ENCODE assay signal across 16 cellular contexts in the genomic region with DNA sequence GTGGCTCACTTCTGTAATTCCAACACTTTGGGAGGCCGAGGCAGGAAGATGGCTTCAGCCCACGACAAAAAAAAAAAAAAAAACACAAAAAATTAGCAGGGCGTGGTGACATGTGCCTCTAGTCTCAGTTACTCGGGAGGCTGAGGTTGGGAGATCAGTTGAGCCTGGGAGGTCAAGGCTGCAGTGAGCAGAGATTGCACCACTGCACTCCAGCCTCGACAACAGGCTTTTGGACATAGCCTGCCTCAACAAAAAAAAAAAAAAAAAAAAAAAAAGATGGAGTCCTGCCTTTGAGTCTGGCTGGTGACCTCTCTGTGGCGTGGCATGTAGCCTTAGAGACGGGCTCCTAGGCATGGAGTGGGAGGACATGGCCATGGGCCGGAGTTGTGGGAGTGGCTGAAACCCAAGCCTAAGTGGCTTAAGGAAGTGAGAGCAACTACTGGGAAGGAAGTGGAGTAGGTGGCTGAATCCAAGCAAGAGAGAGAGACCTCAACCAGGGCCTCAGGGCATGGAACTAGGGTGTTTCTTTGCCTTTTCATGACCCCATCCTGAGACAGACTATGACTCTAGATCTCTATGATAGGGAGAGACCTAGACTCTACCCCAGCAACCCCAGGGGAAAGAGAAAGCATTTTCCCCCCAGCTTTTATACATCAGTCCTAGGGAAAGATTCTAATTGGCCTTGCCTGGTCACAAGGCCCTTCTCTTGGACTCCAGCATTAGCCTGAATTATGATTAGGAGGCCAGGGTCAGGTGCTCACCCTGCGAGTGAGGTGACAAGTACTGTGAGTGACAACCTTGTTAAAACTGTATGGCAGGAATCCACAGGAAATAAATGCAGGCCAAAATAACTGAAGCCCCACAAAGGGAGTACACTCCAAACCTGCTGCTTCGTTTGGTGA. TPM values are rescaled to one million over a fixed set of nuclear protein-coding genes. Genes with fewer than 3 reads are reported as not detected.
DNase-seq lines count a peak whose midpoint lies in the region; ATAC-seq and TF ChIP-seq lines count a peak whose summit lies in the region.
"Had no signal": no experiment of that assay in that cellular context is flagged by ENCODE, and none has a peak within 500 bp of the region (broad histone marks: within the 10 kb centered on the region; RNA-seq: fewer than 3 reads in every experiment).

No MANE protein-coding gene starts in this region.

- H3K27me3 Mint-ChIP-seq in naive thymus-derived CD4-positive, alpha-beta T cell, result peaks cover 0 to 9% (median 0%) of the 10 kb centered on the region in 5 donors
- no peaks in the 10 kb centered on the region for H3K27me3 Mint-ChIP-seq in activated T-helper 1 cell treated with anti-CD3 and anti-CD28 coated beads, Interleukin-12 subunit alpha, Interleukin-12 subunit beta, Interleukin-2, Interleukin-4 antibody, amounts not matched to agents 30 ng/mL and 10 ng/mL and 1 ng/mL, durations not matched to agents 14 hours and 24 hours and 36 hours (ENCODE audit: insufficient read depth)

- H3K27me3 ChIP-seq in DND-41 (ENCODE audit: insufficient read depth, low read length, poor library complexity) (no peaks in the 10 kb centered on the region), BE2C (no peaks in the 10 kb centered on the region)
- H3K27me3 ChIP-seq in naive thymus-derived CD4-positive, alpha-beta T cell (ENCODE audit: control insufficient read depth in 2 of 2, insufficient read depth in 2 of 2, low read length in 2 of 2), result no peaks in the 10 kb centered on the region
- H3K27me3 ChIP-seq: esophagus squamous epithelium had no signal

- no peak for DNase-seq in DND-41
- peak; percentile 48 for DNase-seq in NOMO-1 treated with DMSO at 0.1 percent for 48 hours (lab: John Stamatoyannopoulos, UW; ENCODE audit: unreplicated experiment)
- no peak for DNase-seq in naive thymus-derived CD4-positive, alpha-beta T cell
- no peak for DNase-seq in BE2C
- no peak for DNase-seq in activated T-helper 1 cell treated with anti-CD3 and anti-CD28 coated beads, Interleukin-12 subunit alpha, Interleukin-12 subunit beta, Interleukin-2, Interleukin-4 antibody, amounts not matched to agents 30 ng/mL and 10 ng/mL and 1 ng/mL, durations not matched to agents 14 hours and 24 hours and 36 hours (ENCODE audit: low spot score)
- DNase-seq in GF-D8 (lab: John Stamatoyannopoulos, UW), result no peak
- DNase-seq: activated CD4-positive, alpha-beta T cell treated with anti-CD3 and anti-CD28 coated beads for 1 hour; activated naive CD4-positive, alpha-beta T cell treated with anti-CD3 and anti-CD28 coated beads, Interleukin-2, amount 10 ng/mL, durations not matched to agents 7 days and 5 days; dermis blood vessel endothelial cell; esophagus squamous epithelium; kidney; NCI-H2029; NCI-H510A; T-helper 17 cell had no signal

- no peak overlapping the region for H3K4me3 ChIP-seq in DND-41 (ENCODE audit: low read depth in 1 of 2, low read length in 2 of 2)
- no peak overlapping the region for H3K4me3 ChIP-seq in naive thymus-derived CD4-positive, alpha-beta T cell (ENCODE audit: low read length)
- H3K4me3 ChIP-seq in BE2C (ENCODE audit: low read depth, low read length), result no peak overlapping the region
- H3K4me3 ChIP-seq: esophagus squamous epithelium had no signal

- POLR2A ChIA-PET in naive thymus-derived CD4-positive, alpha-beta T cell (lab: Charles Lee), result no interaction called here

- intact Hi-C loops in naive thymus-derived CD4-positive, alpha-beta T cell (cut with micrococcal nuclease), result no loop called here
- intact Hi-C loops in activated T-helper 1 cell treated with anti-CD3 and anti-CD28 coated beads, Interleukin-12 subunit alpha, Interleukin-12 subunit beta, Interleukin-2, Interleukin-4 antibody, amounts not matched to agents 30 ng/mL and 10 ng/mL and 1 ng/mL, durations not matched to agents 14 hours and 24 hours and 36 hours (cut with micrococcal nuclease), result no loop called here

- no peaks in the 10 kb centered on the region for H3K9me3 Mint-ChIP-seq in naive thymus-derived CD4-positive, alpha-beta T cell
- no peaks in the 10 kb centered on the region for H3K9me3 Mint-ChIP-seq in activated T-helper 1 cell treated with anti-CD3 and anti-CD28 coated beads, Interleukin-12 subunit alpha, Interleukin-12 subunit beta, Interleukin-2, Interleukin-4 antibody, amounts not matched to agents 30 ng/mL and 10 ng/mL and 1 ng/mL, durations not matched to agents 14 hours and 24 hours and 36 hours
- H3K9me3 Mint-ChIP-seq: activated naive CD4-positive, alpha-beta T cell treated with anti-CD3 and anti-CD28 coated beads, Interleukin-2, amount 10 ng/mL, durations not matched to agents 7 days and 5 days had no signal

- H3K27ac Mint-ChIP-seq in naive thymus-derived CD4-positive, alpha-beta T cell, result no peak overlapping the region
- no peak overlapping the region for H3K27ac Mint-ChIP-seq in activated T-helper 1 cell treated with anti-CD3 and anti-CD28 coated beads, Interleukin-12 subunit alpha, Interleukin-12 subunit beta, Interleukin-2, Interleukin-4 antibody, amounts not matched to agents 30 ng/mL and 10 ng/mL and 1 ng/mL, durations not matched to agents 14 hours and 24 hours and 36 hours
- H3K27ac Mint-ChIP-seq: T-helper 17 cell had no signal

- ATAC-seq in DND-41 (ENCODE audit: insufficient read depth, low read depth) (peak; percentile 39; the same call in 1 of the 3 replicates), esophagus mucosa (peak; percentile 54), SK-N-SH treated with all-trans-retinoic acid at 6 μM for 48 hours (no peak; the same call in 2 of the 3 replicates)
- peak; percentile 41 for ATAC-seq in naive thymus-derived CD4-positive, alpha-beta T cell
- ATAC-seq: T-helper 17 cell had no signal

- no peaks in the 10 kb centered on the region for H3K79me2 ChIP-seq in DND-41 (ENCODE audit: insufficient read depth, low read length)

- TF ChIP-seq CTCF in DND-41 (IDR thresholded peaks at IDR 0.05; ENCODE audit: borderline replicate concordance, extremely low read depth, low read length, poor library complexity, severe bottlenecking), result no peak
- TF ChIP-seq CTCF in BE2C (IDR thresholded peaks at IDR 0.05; ENCODE audit: low read depth, low read length), result no peak

- no peak overlapping the region for H2AFZ ChIP-seq in DND-41 (ENCODE audit: low read depth, low read length)

- H3K9ac ChIP-seq in DND-41 (ENCODE audit: low read depth, low read length), result no peak overlapping the region

- CTCF ChIA-PET in naive thymus-derived CD4-positive, alpha-beta T cell (lab: Charles Lee), result no interaction called here

- no peaks in the 10 kb centered on the region for H3K9me3 ChIP-seq in DND-41 (ENCODE audit: insufficient read depth, low read length, severe bottlenecking)
- no peaks in the 10 kb centered on the region for H3K9me3 ChIP-seq in naive thymus-derived CD4-positive, alpha-beta T cell (ENCODE audit: control insufficient read depth in 2 of 3, low read length in 3 of 3)
- no peaks in the 10 kb centered on the region for H3K9me3 ChIP-seq in BE2C
- H3K9me3 ChIP-seq: esophagus squamous epithelium had no signal

- H3K4me1 Mint-ChIP-seq in naive thymus-derived CD4-positive, alpha-beta T cell, result peaks cover 0 to 25% (median 7%) of the 10 kb centered on the region in 7 donors
- H3K4me1 Mint-ChIP-seq in activated T-helper 1 cell treated with anti-CD3 and anti-CD28 coated beads, Interleukin-12 subunit alpha, Interleukin-12 subunit beta, Interleukin-2, Interleukin-4 antibody, amounts not matched to agents 30 ng/mL and 10 ng/mL and 1 ng/mL, durations not matched to agents 14 hours and 24 hours and 36 hours (ENCODE audit: low read depth), result no peaks in the 10 kb centered on the region

- no peaks in the 10 kb centered on the region for H4K20me1 ChIP-seq in DND-41 (ENCODE audit: insufficient read depth, low read length)

- no peaks in the 10 kb centered on the region for H3K36me3 ChIP-seq in DND-41 (ENCODE audit: insufficient read depth, low read length)
- no peaks in the 10 kb centered on the region for H3K36me3 ChIP-seq in naive thymus-derived CD4-positive, alpha-beta T cell (ENCODE audit: control insufficient read depth in 2 of 3, insufficient read depth in 3 of 3, low read length in 3 of 3)
- H3K36me3 ChIP-seq in BE2C, result no peaks in the 10 kb centered on the region
- H3K36me3 ChIP-seq: esophagus squamous epithelium had no signal

- H3K36me3 Mint-ChIP-seq in naive thymus-derived CD4-positive, alpha-beta T cell, result peaks cover 0 to 4% (median 0%) of the 10 kb centered on the region in 5 donors
- no peaks in the 10 kb centered on the region for H3K36me3 Mint-ChIP-seq in activated T-helper 1 cell treated with anti-CD3 and anti-CD28 coated beads, Interleukin-12 subunit alpha, Interleukin-12 subunit beta, Interleukin-2, Interleukin-4 antibody, amounts not matched to agents 30 ng/mL and 10 ng/mL and 1 ng/mL, durations not matched to agents 14 hours and 24 hours and 36 hours (ENCODE audit: low read depth)
- H3K36me3 Mint-ChIP-seq: activated naive CD4-positive, alpha-beta T cell treated with anti-CD3 and anti-CD28 coated beads, Interleukin-2, amount 10 ng/mL, durations not matched to agents 7 days and 5 days had no signal

- no peak overlapping the region for H3K4me3 Mint-ChIP-seq in naive thymus-derived CD4-positive, alpha-beta T cell
- H3K4me3 Mint-ChIP-seq in activated T-helper 1 cell treated with anti-CD3 and anti-CD28 coated beads, Interleukin-12 subunit alpha, Interleukin-12 subunit beta, Interleukin-2, Interleukin-4 antibody, amounts not matched to agents 30 ng/mL and 10 ng/mL and 1 ng/mL, durations not matched to agents 14 hours and 24 hours and 36 hours, result no peak overlapping the region
- H3K4me3 Mint-ChIP-seq: activated naive CD4-positive, alpha-beta T cell treated with anti-CD3 and anti-CD28 coated beads, Interleukin-2, amount 10 ng/mL, durations not matched to agents 7 days and 5 days had no signal

- no peaks in the 10 kb centered on the region for H3K4me1 ChIP-seq in DND-41 (ENCODE audit: insufficient read depth, low read length)
- H3K4me1 ChIP-seq in naive thymus-derived CD4-positive, alpha-beta T cell (ENCODE audit: control insufficient read depth in 2 of 2, insufficient read depth in 2 of 2, low read length in 2 of 2), result no peaks in the 10 kb centered on the region
- no peaks in the 10 kb centered on the region for H3K4me1 ChIP-seq in BE2C

- no peak overlapping the region for H3K27ac ChIP-seq in DND-41 (ENCODE audit: low read length)
- no peak overlapping the region for H3K27ac ChIP-seq in naive thymus-derived CD4-positive, alpha-beta T cell (ENCODE audit: low read depth, low read length)

- no peak overlapping the region for H3K4me2 ChIP-seq in DND-41 (ENCODE audit: insufficient read depth, low read length)

TF ChIP-seq in SK-N-SH treated with all-trans-retinoic acid at 6 μM for 48 hours, 23 proteins besides CTCF, POLR2A, EP300 and RAD21 (continues in another document):
- TF ChIP-seq TOX (CRISPR knock-in tag; IDR thresholded peaks at IDR 0.05; ENCODE audit: borderline replicate concordance), result no peak
- no peak for TF ChIP-seq CSDC2 (CRISPR knock-in tag; IDR thresholded peaks at IDR 0.05)

RNA-seq across cellular contexts. Expression of a gene that starts 34.2 kb away (rescaled TPM):
- 63.6 TPM for total RNA-seq in esophagus mucosa
- 10 to 100 TPM in 2 of 5 experiments, 1 to 10 TPM in 3; 2.7 to 15.0 (median 8.9) TPM for total RNA-seq in naive thymus-derived CD4-positive, alpha-beta T cell
- 1 to 10 TPM; 1.2 to 8.3 TPM for polyA plus RNA-seq in naive thymus-derived CD4-positive, alpha-beta T cell
- 0.12 TPM for polyA plus RNA-seq in BE2C (2012; ENCODE audit: insufficient read depth, insufficient read length, low read depth)
- 6.5 and 7.5 TPM in 2 replicates for total RNA-seq in activated T-helper 1 cell treated with anti-CD3 and anti-CD28 coated beads, Interleukin-12 subunit alpha, Interleukin-12 subunit beta, Interleukin-2, Interleukin-4 antibody, amounts not matched to agents 30 ng/mL and 10 ng/mL and 1 ng/mL, durations not matched to agents 14 hours and 24 hours and 36 hours
